In the genomic region with DNA sequence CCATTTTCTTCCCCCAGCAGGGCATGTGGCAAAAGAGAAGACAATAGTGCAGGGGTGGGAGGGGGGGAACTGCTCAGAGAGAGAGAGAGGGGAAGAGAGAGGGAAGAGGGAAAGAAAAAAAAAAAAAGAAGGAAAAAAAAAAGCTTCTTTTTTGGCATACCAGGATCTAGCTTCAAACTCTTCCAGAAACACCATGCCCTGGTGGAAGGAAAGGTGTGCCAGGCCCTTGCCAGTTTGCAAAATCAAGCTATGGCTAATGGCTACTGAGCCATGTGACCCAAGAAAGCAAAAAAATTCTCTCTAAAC, we compare ENCODE assay signal across 8 cellular contexts. TPM values are rescaled to one million over a fixed set of nuclear protein-coding genes. Genes with fewer than 3 reads are reported as not detected.
DNase-seq lines count a peak whose midpoint lies in the region; ATAC-seq and TF ChIP-seq lines count a peak whose summit lies in the region.

No MANE protein-coding gene starts in this region.

- H3K9me3 Mint-ChIP-seq in activated naive CD4-positive, alpha-beta T cell treated with anti-CD3 and anti-CD28 coated beads, Interleukin-2, amount 10 ng/mL, durations not matched to agents 7 days and 5 days: no peaks in the 10 kb centered on the region

- peaks cover 22% of the 10 kb centered on the region for H3K36me3 Mint-ChIP-seq in activated naive CD4-positive, alpha-beta T cell treated with anti-CD3 and anti-CD28 coated beads, Interleukin-2, amount 10 ng/mL, durations not matched to agents 7 days and 5 days

- H3K4me3 ChIP-seq in ascending aorta (peak overlapping the region in 1 of 2 donors; percentile 7), lung (no peak overlapping the region), tibial nerve (peak overlapping the region in 3 of 4 donors; percentile 21 to 38 (median 27))

- TF ChIP-seq EP300 in tibial nerve (IDR thresholded peaks at IDR 0.05): no peak

- H3K4me1 Mint-ChIP-seq in activated naive CD4-positive, alpha-beta T cell treated with anti-CD3 and anti-CD28 coated beads, Interleukin-2, amount 10 ng/mL, durations not matched to agents 7 days and 5 days: peaks cover 41% of the 10 kb centered on the region

- ATAC-seq in lung (ENCODE audit: insufficient read depth, low FRiP score): no peak

- H3K27me3 Mint-ChIP-seq in activated naive CD4-positive, alpha-beta T cell treated with anti-CD3 and anti-CD28 coated beads, Interleukin-2, amount 10 ng/mL, durations not matched to agents 7 days and 5 days: no peaks in the 10 kb centered on the region

- peak overlapping the region; percentile 95 to 99 for H3K27ac ChIP-seq in ascending aorta
- peak overlapping the region; percentile 95 to 99 for H3K27ac ChIP-seq in lung (ENCODE audit: low read depth in 1 of 2, low read length in 1 of 2)
- H3K27ac ChIP-seq in tibial nerve: peak overlapping the region; percentile 92 to 100 (median 98)

- peaks cover 51 to 91% of the 10 kb centered on the region in 2 donors for H3K4me1 ChIP-seq in ascending aorta
- peaks cover 30 to 58% of the 10 kb centered on the region in 2 donors for H3K4me1 ChIP-seq in lung (ENCODE audit: control insufficient read depth in 2 of 2, insufficient read depth in 2 of 2, low read length in 2 of 2)
- peaks cover 18 to 100% (median 96%) of the 10 kb centered on the region in 4 donors for H3K4me1 ChIP-seq in tibial nerve

- H3K9me3 ChIP-seq in ascending aorta (no peaks in the 10 kb centered on the region), lung (ENCODE audit: control insufficient read depth in 2 of 2, insufficient read depth in 1 of 2, low read length in 1 of 2) (no peaks in the 10 kb centered on the region), tibial nerve (no peaks in the 10 kb centered on the region)

- H3K4me3 Mint-ChIP-seq in activated naive CD4-positive, alpha-beta T cell treated with anti-CD3 and anti-CD28 coated beads, Interleukin-2, amount 10 ng/mL, durations not matched to agents 7 days and 5 days: peak overlapping the region; percentile 88

- H3K36me3 ChIP-seq in ascending aorta (no peaks in the 10 kb centered on the region), lung (ENCODE audit: control insufficient read depth in 2 of 2, insufficient read depth in 2 of 2, low read length in 2 of 2) (no peaks in the 10 kb centered on the region), tibial nerve (no peaks in the 10 kb centered on the region)

- intact Hi-C loops in ascending aorta (cut with DNase I): no loop called here

- no peaks in the 10 kb centered on the region for H3K27me3 ChIP-seq in ascending aorta
- no peaks in the 10 kb centered on the region for H3K27me3 ChIP-seq in lung (ENCODE audit: control insufficient read depth, insufficient read depth)
- H3K27me3 ChIP-seq in tibial nerve: no peaks in the 10 kb centered on the region

- no peak for DNase-seq in activated naive CD4-positive, alpha-beta T cell treated with anti-CD3 and anti-CD28 coated beads, Interleukin-2, amount 10 ng/mL, durations not matched to agents 7 days and 5 days
- DNase-seq in activated naive CD4-positive, alpha-beta T cell treated with anti-CD3 and anti-CD28 coated beads, Interleukin-2, amount 50 U/mL, for 16 hours: no peak
- DNase-seq in ascending aorta (ENCODE audit: low spot score in 2 of 2) (no peak), lung (ENCODE audit: low spot score) (no peak), tibial nerve (ENCODE audit: low spot score in 2 of 2) (no peak), NCI-H510A (lab: John Stamatoyannopoulos, UW) (no peak), A172 (ENCODE audit: low spot score) (no peak), NCI-H1092 treated with DMSO at 0.1 percent for 48 hours (lab: John Stamatoyannopoulos, UW) (no peak)

- TF ChIP-seq CTCF in ascending aorta (IDR thresholded peaks at IDR 0.05) (no peak), lung (IDR thresholded peaks at IDR 0.05; ENCODE audit: control extremely low read depth, extremely low read depth) (no peak), tibial nerve (IDR thresholded peaks at IDR 0.05) (no peak)

- CTCF ChIA-PET in activated naive CD4-positive, alpha-beta T cell treated with anti-CD3 and anti-CD28 coated beads, Interleukin-2, amount 10 ng/mL, durations not matched to agents 7 days and 5 days (lab: Charles Lee): interaction anchor here (0.8 to 2.5 kb wide), 5 partner anchors 25 to 83 kb away, joined by 3 to 10 read pairs (median 3); no protein-coding TSS in a partner anchor

- no peak for TF ChIP-seq POLR2A in tibial nerve (IDR thresholded peaks at IDR 0.05)

- H3K27ac Mint-ChIP-seq in activated naive CD4-positive, alpha-beta T cell treated with anti-CD3 and anti-CD28 coated beads, Interleukin-2, amount 10 ng/mL, durations not matched to agents 7 days and 5 days: peak overlapping the region; percentile 98

RNA-seq across cellular contexts. Expression of gene ZMYND8, which starts 0.3 kb away (rescaled TPM):
- 23.2 TPM for total RNA-seq in ascending aorta
- total RNA-seq in lung: 10 to 100 TPM; 45.2 to 46.4 TPM
- polyA plus RNA-seq in lung: 10 to 100 TPM; 14.2 to 15.1 TPM
- total RNA-seq in tibial nerve: 10 to 100 TPM; 45.3 to 69.9 (median 49.8) TPM
- total RNA-seq in A172 (2014; rRNA removed; shearing (Covaris generic)): 19.6 and 22.1 TPM in 2 replicates
